In genomic region chr10:50362547-50363125, GRCh38 we compare ENCODE assay signal across 9 cellular contexts.
DNase-seq lines count a peak whose midpoint lies in the region; ATAC-seq and TF ChIP-seq lines count a peak whose summit lies in the region.
"Had no signal": no experiment of that assay in that cellular context is flagged by ENCODE, and none has a peak within 500 bp of the region (broad histone marks: within the 10 kb centered on the region; RNA-seq: fewer than 3 reads in every experiment).

No MANE protein-coding gene starts in this region.

- no peak for DNase-seq in colonic mucosa
- DNase-seq in sigmoid colon, result no peak
- DNase-seq in H4 (ENCODE audit: low spot score), result no peak
- DNase-seq in iPS-NIHi11 (ENCODE audit: low spot score), result no peak
- no peak for DNase-seq in stimulated activated CD4-positive, alpha-beta T cell treated with anti-CD3 and anti-CD28 coated beads, Interleukin-2, amount 100 ng/mL, for 48 hours
- DNase-seq: mesendoderm had no signal

- H3K4me3 ChIP-seq in colonic mucosa (no peak overlapping the region), sigmoid colon (no peak overlapping the region)

- H3K27ac ChIP-seq in colonic mucosa (peak overlapping the region; percentile 1), sigmoid colon (no peak overlapping the region)

- H3K36me3 ChIP-seq in colonic mucosa, result no peaks in the 10 kb centered on the region
- no peaks in the 10 kb centered on the region for H3K36me3 ChIP-seq in sigmoid colon

- intact Hi-C loops in colonic mucosa (cut with DNase I), result no loop called here
- intact Hi-C loops in sigmoid colon (cut with DNase I), result no loop called here

- no peak for TF ChIP-seq EP300 in sigmoid colon (IDR thresholded peaks at IDR 0.05)

- TF ChIP-seq POLR2A in GM18505 (IDR thresholded peaks at IDR 0.05; ENCODE audit: borderline replicate concordance, extremely low read depth, insufficient read depth, insufficient read length), result no peak
- TF ChIP-seq POLR2A in sigmoid colon (IDR thresholded peaks at IDR 0.05), result no peak

- peak; percentile 92 for ATAC-seq in GM18505 (IDR thresholded peaks at IDR 0.05; ENCODE audit: unreplicated experiment)
- peak; percentile 80 for ATAC-seq in GM21528 (IDR thresholded peaks at IDR 0.05; ENCODE audit: low FRiP score, unreplicated experiment)
- peak; percentile 80 for ATAC-seq in HG03460 (IDR thresholded peaks at IDR 0.05; ENCODE audit: unreplicated experiment)

- H3K27me3 ChIP-seq in colonic mucosa, result no peaks in the 10 kb centered on the region
- no peaks in the 10 kb centered on the region for H3K27me3 ChIP-seq in sigmoid colon

- H3K4me1 ChIP-seq in colonic mucosa (no peaks in the 10 kb centered on the region), sigmoid colon (peaks cover 0 to 28% (median 3%) of the 10 kb centered on the region in 4 donors)

- no peak overlapping the region for H3K9ac ChIP-seq in colonic mucosa (ENCODE audit: low read depth in 2 of 2, low read length in 2 of 2)

- TF ChIP-seq CTCF in colonic mucosa (IDR thresholded peaks at IDR 0.05), result no peak
- TF ChIP-seq CTCF in sigmoid colon (IDR thresholded peaks at IDR 0.05), result no peak

- H3K9me3 ChIP-seq in colonic mucosa (no peaks in the 10 kb centered on the region), sigmoid colon (no peaks in the 10 kb centered on the region)

- WGBS in sigmoid colon, 2 donors, result 74 to 91% methylated on average over 2 of the region's 2 CpGs
